In the genomic region with DNA sequence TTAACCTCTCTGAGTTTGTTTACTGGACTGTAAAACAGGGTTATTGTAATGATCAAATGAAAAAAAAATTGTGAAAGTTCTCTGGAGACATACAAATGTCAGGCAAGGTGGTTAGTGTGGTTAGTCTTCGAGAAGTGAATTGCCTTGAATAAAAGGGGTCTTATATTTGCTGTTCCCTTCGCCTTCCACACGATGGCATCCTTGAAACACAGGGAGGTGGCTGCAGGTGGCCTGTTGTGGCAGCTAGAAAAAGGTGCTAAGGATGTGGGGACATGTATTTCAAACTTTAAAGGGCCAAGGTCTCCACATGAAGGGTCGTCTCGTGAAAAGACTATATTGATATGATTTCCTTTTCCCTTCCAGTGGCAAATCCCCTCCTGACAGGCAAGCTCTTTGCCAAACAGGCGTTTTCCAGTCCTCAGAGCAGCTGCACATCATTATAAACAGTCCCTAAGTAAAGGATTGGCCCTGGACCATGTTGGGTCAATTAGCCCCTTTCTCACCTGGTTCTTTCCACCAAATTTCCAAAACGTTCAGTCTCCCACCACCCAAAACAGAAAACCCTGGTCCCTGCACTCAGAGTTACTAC, we compare ENCODE assay signal across 8 cellular contexts.
DNase-seq lines count a peak whose midpoint lies in the region; ATAC-seq, FAIRE-seq and TF ChIP-seq lines count a peak whose summit lies in the region.

No MANE protein-coding gene starts in this region.

- no peak overlapping the region for H2AFZ ChIP-seq in PC-3 (ENCODE audit: low read length)

- H3K4me1 Mint-ChIP-seq in CD4-positive, alpha-beta T cell (ENCODE audit: low read depth): no peaks in the 10 kb centered on the region

- H3K27ac Mint-ChIP-seq in CD4-positive, alpha-beta T cell: no peak overlapping the region

- H4K20me1 ChIP-seq in PC-3 (ENCODE audit: low read length): no peaks in the 10 kb centered on the region

- no peaks in the 10 kb centered on the region for H3K27me3 ChIP-seq in CD4-positive, alpha-beta T cell (ENCODE audit: control insufficient read depth, insufficient read depth, low read length)
- no peaks in the 10 kb centered on the region for H3K27me3 ChIP-seq in PC-3 (ENCODE audit: low read length)
- peaks cover 8% of the 10 kb centered on the region for H3K27me3 ChIP-seq in left ventricle myocardium inferior (ENCODE audit: low read depth)

- no peak overlapping the region for H3K4me3 Mint-ChIP-seq in CD4-positive, alpha-beta T cell

- peak; percentile 66 for ATAC-seq in CD4-positive, alpha-beta T cell (ENCODE audit: poor library complexity)
- ATAC-seq in PC-3 (peak; percentile 70), HG02973 (IDR thresholded peaks at IDR 0.05; ENCODE audit: unreplicated experiment) (no peak)
- ATAC-seq in activated CD4-positive, CD25-positive, alpha-beta regulatory T cell treated with anti-CD3 and anti-CD28 coated beads, Interleukin-2, amount 50 U/mL, for 24 hours: no peak

- H3K27ac ChIP-seq in CD4-positive, alpha-beta T cell (ENCODE audit: low read depth, low read length): no peak overlapping the region
- H3K27ac ChIP-seq in PC-3 (ENCODE audit: low read length): no peak overlapping the region
- peak overlapping the region; percentile 86 for H3K27ac ChIP-seq in left ventricle myocardium inferior (replicated peaks)

- H3K4me1 ChIP-seq in PC-3 (ENCODE audit: insufficient read depth, low read length): no peaks in the 10 kb centered on the region
- peaks cover 13% of the 10 kb centered on the region for H3K4me1 ChIP-seq in left ventricle myocardium inferior

- H3K9me3 ChIP-seq in CD4-positive, alpha-beta T cell (ENCODE audit: control insufficient read depth, low read length): no peaks in the 10 kb centered on the region
- no peaks in the 10 kb centered on the region for H3K9me3 ChIP-seq in PC-3 (ENCODE audit: low read length)
- H3K9me3 ChIP-seq in left ventricle myocardium inferior (replicated peaks): no peaks in the 10 kb centered on the region

- no peaks in the 10 kb centered on the region for H3K27me3 Mint-ChIP-seq in CD4-positive, alpha-beta T cell

- TF ChIP-seq POLR2A in H54 (IDR thresholded peaks at IDR 0.05; ENCODE audit: low read depth, low read length): no peak

- no peaks in the 10 kb centered on the region for H3K9me3 Mint-ChIP-seq in CD4-positive, alpha-beta T cell

- no peaks in the 10 kb centered on the region for H3K36me3 Mint-ChIP-seq in CD4-positive, alpha-beta T cell (ENCODE audit: low read depth)

- H3K36me3 ChIP-seq in PC-3 (ENCODE audit: low read depth, low read length): no peaks in the 10 kb centered on the region
- no peaks in the 10 kb centered on the region for H3K36me3 ChIP-seq in left ventricle myocardium inferior

- H3K4me3 ChIP-seq in PC-3 (ENCODE audit: low read length) (no peak overlapping the region), left ventricle myocardium inferior (no peak overlapping the region)

- TF ChIP-seq CTCF in CD4-positive, alpha-beta T cell (IDR thresholded peaks at IDR 0.05): peak; percentile 61
- TF ChIP-seq CTCF in PC-3 (conservative IDR thresholded peaks at IDR 0.05; ENCODE audit: low read depth, low read length): peak; percentile 86
- TF ChIP-seq CTCF in left ventricle myocardium inferior (IDR thresholded peaks at IDR 0.05; ENCODE audit: borderline replicate concordance): peak; percentile 68

- BruUV-seq in PC-3 (replicated peaks; lab: Mats Ljungman, UMichigan): no TSS peak

- POLR2A ChIA-PET in CD4-positive, alpha-beta T cell (lab: Charles Lee): interaction anchor here (0.8 to 0.9 kb wide), 2 partner anchors 267 to 321 kb away, joined by 3 to 5 read pairs; no protein-coding TSS in a partner anchor
- POLR2A ChIA-PET in PC-3 (lab: Charles Lee; ENCODE audit: unreplicated experiment): no interaction called here

- no peaks in the 10 kb centered on the region for H3K9me2 ChIP-seq in PC-3 (replicated peaks; ENCODE audit: low read length)

- no peak overlapping the region for H3K4me2 ChIP-seq in PC-3 (ENCODE audit: low read length)

- no peak for FAIRE-seq in H54 (lab: Jason Lieb, UNC)

- H3K79me2 ChIP-seq in PC-3 (ENCODE audit: low read length): no peaks in the 10 kb centered on the region

- CTCF ChIA-PET in CD4-positive, alpha-beta T cell (lab: Charles Lee): interaction anchor here (0.8 to 2.2 kb wide), 4 partner anchors 267 to 418 kb away, joined by 3 to 11 read pairs (median 8); no protein-coding TSS in a partner anchor
- CTCF ChIA-PET in PC-3 (lab: Charles Lee): interaction anchor here (0.6 kb wide), 1 partner anchor 11 kb away, joined by 5 read pairs; no protein-coding TSS in a partner anchor

- no peak overlapping the region for H3K9ac ChIP-seq in PC-3 (ENCODE audit: low read length)

- no peaks in the 10 kb centered on the region for H3F3A ChIP-seq in PC-3 (ENCODE audit: low read length, unreplicated experiment)

- DNase-seq in CD4-positive, alpha-beta T cell: peak; percentile 17 to 51 (median 38)
- DNase-seq in H54 (ENCODE audit: insufficient read length, low spot score) (peak; percentile 26), PC-3 (peak; percentile 70), left ventricle myocardium inferior (no peak)
- peak; percentile 79 for DNase-seq in activated effector memory CD4-positive, alpha-beta T cell treated with anti-CD3 and anti-CD28 coated beads, Interleukin-2, amount 50 U/mL, for 16 hours
- peak; percentile 64 for DNase-seq in stimulated activated CD4-positive, alpha-beta T cell treated with anti-CD3 and anti-CD28 coated beads, Interleukin-4, amount 100 ng/mL, for 24 hours

- intact Hi-C loops in CD4-positive, alpha-beta T cell (cut with DNase I, micrococcal nuclease): loop anchor here (1.0 to 5.0 kb wide), 4 partner anchors 268 to 591 kb away; no protein-coding TSS in a partner anchor
- intact Hi-C loops in PC-3 (cut with micrococcal nuclease) (loop anchor here (5.0 kb wide), 1 partner anchor 258 kb away; the partner anchor contains the start of gene COL6A3), left ventricle myocardium inferior (cut with micrococcal nuclease) (loop anchor here (10.0 kb wide), 2 partner anchors 171 to 251 kb away; no protein-coding TSS in a partner anchor)

Comparison
In these comparisons a context has a peak if more than half of its experiments do, and no peak if none do; other contexts are left out.
1. ATAC-seq: peak in CD4-positive, alpha-beta T cell (single experiment) and PC-3 (single experiment); none in activated CD4-positive, CD25-positive, alpha-beta regulatory T cell treated with anti-CD3 and anti-CD28 coated beads, Interleukin-2, amount 50 U/mL, for 24 hours (0 of 2) and HG02973 (single experiment).
2. Peak in every context shown above with its lines, with median percentiles within 50 percentile points of each other: CTCF ChIP-seq.